9 cellular contexts compared by ENCODE assay signal in genomic region chr17:37089998-37090397, GRCh38.
DNase-seq lines count a peak whose midpoint lies in the region; ATAC-seq lines count a peak whose summit lies in the region.
"Had no signal": no experiment of that assay in that cellular context is flagged by ENCODE, and none has a peak within 500 bp of the region (broad histone marks: within the 10 kb centered on the region; RNA-seq: fewer than 3 reads in every experiment).

No MANE protein-coding gene starts in this region.

- no peaks in the 10 kb centered on the region for H3K9me3 Mint-ChIP-seq in activated CD8-positive, alpha-beta memory T cell treated with anti-CD3 and anti-CD28 coated beads, Interleukin-2, amount 10 ng/mL, durations not matched to agents 7 days and 5 days (ENCODE audit: low read depth)
- no peaks in the 10 kb centered on the region for H3K9me3 Mint-ChIP-seq in naive B cell

- peaks cover 69% of the 10 kb centered on the region for H3K4me1 Mint-ChIP-seq in activated CD8-positive, alpha-beta memory T cell treated with anti-CD3 and anti-CD28 coated beads, Interleukin-2, amount 10 ng/mL, durations not matched to agents 7 days and 5 days
- peaks cover 7 to 14% (median 8%) of the 10 kb centered on the region in 3 donors for H3K4me1 Mint-ChIP-seq in naive B cell

- H2AFZ ChIP-seq in Karpas-422 (ENCODE audit: low read length) = no peak overlapping the region

- no peaks in the 10 kb centered on the region for H3K27me3 ChIP-seq in Karpas-422 (ENCODE audit: low read length)

- H3K27ac Mint-ChIP-seq in activated CD8-positive, alpha-beta memory T cell treated with anti-CD3 and anti-CD28 coated beads, Interleukin-2, amount 10 ng/mL, durations not matched to agents 7 days and 5 days = peak overlapping the region; percentile 91
- peak overlapping the region; percentile 4 to 83 (median 68) for H3K27ac Mint-ChIP-seq in naive B cell

- CTCF ChIA-PET in activated CD8-positive, alpha-beta memory T cell treated with anti-CD3 and anti-CD28 coated beads, Interleukin-2, amount 10 ng/mL, durations not matched to agents 7 days and 5 days (lab: Charles Lee) = interaction anchor here (0.9 to 2.1 kb wide), 3 partner anchors 9 to 150 kb away, joined by 3 to 10 read pairs (median 4); no protein-coding TSS in a partner anchor

- peaks cover 24% of the 10 kb centered on the region for H3K36me3 Mint-ChIP-seq in activated CD8-positive, alpha-beta memory T cell treated with anti-CD3 and anti-CD28 coated beads, Interleukin-2, amount 10 ng/mL, durations not matched to agents 7 days and 5 days
- H3K36me3 Mint-ChIP-seq in naive B cell = peaks cover 12 to 17% of the 10 kb centered on the region in 2 donors

- no peaks in the 10 kb centered on the region for H4K20me1 ChIP-seq in Karpas-422 (ENCODE audit: insufficient read depth, low read depth, low read length)

- ATAC-seq in HG03108 (IDR thresholded peaks at IDR 0.05; ENCODE audit: unreplicated experiment) = peak; percentile 78
- peak; percentile 95 for ATAC-seq in activated CD8-positive, alpha-beta memory T cell treated with anti-CD3 and anti-CD28 coated beads, Interleukin-2, amount 10 ng/mL, durations not matched to agents 7 days and 5 days
- peak; percentile 62 to 77 for ATAC-seq in naive B cell (ENCODE audit: low read depth in 2 of 2)
- ATAC-seq in GM18517 (IDR thresholded peaks at IDR 0.05; ENCODE audit: unreplicated experiment) = no peak
- no peak for ATAC-seq in GM21381 (IDR thresholded peaks at IDR 0.05; ENCODE audit: unreplicated experiment)

- no peaks in the 10 kb centered on the region for H3K79me2 ChIP-seq in Karpas-422 (ENCODE audit: low read length)

- H3K9ac ChIP-seq in Karpas-422 (ENCODE audit: low read length) = no peak overlapping the region

- no peaks in the 10 kb centered on the region for H3K9me2 ChIP-seq in Karpas-422 (replicated peaks; ENCODE audit: insufficient read depth, low read length)

- H3K27ac ChIP-seq in Karpas-422 (ENCODE audit: low read length) = no peak overlapping the region

- no peaks in the 10 kb centered on the region for H3K4me1 ChIP-seq in Karpas-422 (ENCODE audit: low read length)

- H3K27me3 Mint-ChIP-seq in activated CD8-positive, alpha-beta memory T cell treated with anti-CD3 and anti-CD28 coated beads, Interleukin-2, amount 10 ng/mL, durations not matched to agents 7 days and 5 days = no peaks in the 10 kb centered on the region
- no peaks in the 10 kb centered on the region for H3K27me3 Mint-ChIP-seq in naive B cell

- H3K4me3 Mint-ChIP-seq in activated CD8-positive, alpha-beta memory T cell treated with anti-CD3 and anti-CD28 coated beads, Interleukin-2, amount 10 ng/mL, durations not matched to agents 7 days and 5 days = peak overlapping the region; percentile 29
- peak overlapping the region in 2 of 8 donors; percentile 9 for H3K4me3 Mint-ChIP-seq in naive B cell

- DNase-seq in COR-L47 (lab: John Stamatoyannopoulos, UW) = peak; percentile 58
- DNase-seq in activated CD8-positive, alpha-beta memory T cell treated with anti-CD3 and anti-CD28 coated beads, Interleukin-2, amount 10 ng/mL, durations not matched to agents 7 days and 5 days = peak; percentile 91
- peak; percentile 11 for DNase-seq in naive B cell
- DNase-seq in Karpas-422 = no peak
- no peak for DNase-seq in NCI-H2107 (lab: John Stamatoyannopoulos, UW)
- DNase-seq: NCI-H446 had no signal

- H3K4me3 ChIP-seq in Karpas-422 (ENCODE audit: low read length) = no peak overlapping the region

- no peak overlapping the region for H3K4me2 ChIP-seq in Karpas-422 (ENCODE audit: low read depth, low read length, poor library complexity, severe bottlenecking)

- H3K9me3 ChIP-seq in Karpas-422 (ENCODE audit: low read length) = no peaks in the 10 kb centered on the region

- peaks cover 40% of the 10 kb centered on the region; the same call in 1 of the 2 replicates for H3K36me3 ChIP-seq in Karpas-422 (ENCODE audit: insufficient read depth, low read length)

Comparison
In these comparisons a context has a peak if more than half of its experiments do, and no peak if none do; other contexts are left out.
1. DNase-seq: peak in COR-L47 (single experiment), activated CD8-positive, alpha-beta memory T cell treated with anti-CD3 and anti-CD28 coated beads, Interleukin-2, amount 10 ng/mL, durations not matched to agents 7 days and 5 days (single experiment) and naive B cell (single experiment); none in Karpas-422 (single experiment) and NCI-H2107 (single experiment).
2. ATAC-seq: peak in HG03108 (single experiment), activated CD8-positive, alpha-beta memory T cell treated with anti-CD3 and anti-CD28 coated beads, Interleukin-2, amount 10 ng/mL, durations not matched to agents 7 days and 5 days (single experiment) and naive B cell (2 of 2); none in GM18517 (single experiment) and GM21381 (single experiment).